8 cellular contexts compared by ENCODE assay signal in the genomic region with DNA sequence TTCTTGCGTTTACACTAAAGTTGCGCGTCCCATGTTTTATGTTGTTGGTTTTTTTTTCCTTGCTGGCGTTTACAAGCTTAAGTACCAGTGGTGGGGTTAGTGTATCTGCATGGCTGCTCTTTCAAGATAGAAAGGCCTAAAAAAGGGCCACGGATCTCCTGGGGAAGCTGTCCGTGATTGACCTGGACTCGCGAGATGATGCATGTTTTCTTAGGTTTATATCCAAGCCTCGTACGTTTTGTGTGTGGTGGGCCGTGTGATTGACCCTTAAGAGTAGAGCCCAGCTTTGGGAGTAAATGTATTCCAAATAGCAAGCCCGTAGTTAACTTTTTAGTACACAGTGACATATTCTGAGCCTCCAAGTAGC. TPM values are rescaled to one million over a fixed set of nuclear protein-coding genes. Genes with fewer than 3 reads are reported as not detected.
A peak's percentile ranks its signal among the peaks of the same experiment; 100 is the strongest.
DNase-seq lines count a peak whose midpoint lies in the region; ATAC-seq and TF ChIP-seq lines count a peak whose summit lies in the region.
"Not testable (repeated sequence)": the region's sequence is repeated elsewhere in the genome, so short reads cannot be mapped to it uniquely, and the experiment has no call there.

No MANE protein-coding gene starts in this region.

- peaks cover 67% of the 10 kb centered on the region for H3K79me2 ChIP-seq in HCT116 (ENCODE audit: insufficient read depth, low read length)
- peaks cover 76% of the 10 kb centered on the region for H3K79me2 ChIP-seq in neural progenitor cell (ENCODE audit: low read depth)

- H3K27me3 Mint-ChIP-seq in neural progenitor cell (ENCODE audit: insufficient read depth, low read depth), result not testable (repeated sequence)

- not testable (repeated sequence) for H3K9me2 ChIP-seq in HCT116 (ENCODE audit: insufficient read depth)

- not testable (repeated sequence) for TF ChIP-seq POLR2A in HCT116 (IDR thresholded peaks at IDR 0.05; ENCODE audit: borderline replicate concordance, extremely low read depth, insufficient read depth, insufficient read length); transverse colon (IDR thresholded peaks at IDR 0.05)

- peaks cover 14% of the 10 kb centered on the region for H3K4me1 Mint-ChIP-seq in neural progenitor cell

- POLR2A ChIA-PET in HCT116 (lab: Charles Lee), result not testable (repeated sequence)

- TF ChIP-seq RAD21 in HCT116 (IDR thresholded peaks at IDR 0.05; ENCODE audit: low read depth), result not testable (repeated sequence)

- H3K4me1 ChIP-seq in HCT116 (ENCODE audit: control insufficient read depth in 1 of 2, insufficient read depth in 2 of 2, low read length in 2 of 2); iPS-15b (ENCODE audit: control insufficient read depth, insufficient read depth, low read length); neural progenitor cell: not testable (repeated sequence)
- H3K4me1 ChIP-seq in transverse colon, result peaks cover 10 to 20% (median 12%) of the 10 kb centered on the region in 4 donors

- not testable (repeated sequence) for H3F3A ChIP-seq in neural progenitor cell (ENCODE audit: low read depth)

- H2AFZ ChIP-seq in HCT116 (ENCODE audit: low read depth, low read length, poor library complexity, severe bottlenecking), result not testable (repeated sequence)
- peak overlapping the region; percentile 52 for H2AFZ ChIP-seq in neural progenitor cell (replicated peaks)

- H3K27ac ChIP-seq in HCT116 (ENCODE audit: low read depth, low read length), result peak overlapping the region; percentile 66
- peak overlapping the region; percentile 63 for H3K27ac ChIP-seq in neural progenitor cell
- H3K27ac ChIP-seq in transverse colon, result peak overlapping the region; percentile 81 to 84 (median 82)

- intact Hi-C loops in HCT116 (cut with micrococcal nuclease); transverse colon (cut with DNase I; ENCODE audit: low total_unique reads): not testable (repeated sequence)

- CTCF ChIA-PET in HCT116 (lab: Charles Lee), result not testable (repeated sequence)

- TF ChIP-seq CTCF in GM12864 (IDR thresholded peaks at IDR 0.05; ENCODE audit: low read depth, low read length, missing control alignments); HCT116 (IDR thresholded peaks at IDR 0.05 in 2 of 3, conservative IDR thresholded peaks at IDR 0.05 in 1 of 3; ENCODE audit: borderline replicate concordance in 1 of 3, insufficient read depth in 1 of 3, low read depth in 2 of 3, low read length in 2 of 3); WI38 (IDR thresholded peaks at IDR 0.05; ENCODE audit: low read depth, low read length); choroid plexus epithelial cell (conservative IDR thresholded peaks at IDR 0.05; ENCODE audit: low read depth, low read length); neural progenitor cell (IDR thresholded peaks at IDR 0.05); transverse colon (IDR thresholded peaks at IDR 0.05): not testable (repeated sequence)

- TSS peak; percentile 71 for BruUV-seq in HCT116 (replicated peaks; lab: Mats Ljungman, UMichigan)

- H3K9me3 ChIP-seq in HCT116 (ENCODE audit: control insufficient read depth in 1 of 2, insufficient read depth in 1 of 2, low read depth in 1 of 2, low read length in 2 of 2); iPS-15b (ENCODE audit: control insufficient read depth, insufficient read depth, low read length); neural progenitor cell (ENCODE audit: low read depth); transverse colon: not testable (repeated sequence)

- H3K9ac ChIP-seq in HCT116 (ENCODE audit: low read length) (peak overlapping the region; percentile 88), iPS-15b (ENCODE audit: low read depth, low read length) (peak overlapping the region; percentile 88), neural progenitor cell (peak overlapping the region; percentile 95)

- not testable (repeated sequence) for H3K27me3 ChIP-seq in HCT116 (ENCODE audit: insufficient read depth, low read length); iPS-15b (ENCODE audit: control insufficient read depth, insufficient read depth, low read length); neural progenitor cell; transverse colon

- in situ Hi-C loops in transverse colon (cut with MboI; ENCODE audit: low pct_ligation_motif_present in 1 of 4, low pct_unique_long_range_greater_than_20kb in 1 of 4, low sequenced_read_pairs in 3 of 4), result not testable (repeated sequence)

- 1 to 7% methylated on average over 6 to 12 of the region's 12 CpGs for WGBS in transverse colon (ENCODE audit: low coverage in 1 of 2), 2 donors

- not testable (repeated sequence) for H3K36me3 ChIP-seq in HCT116 (ENCODE audit: control insufficient read depth in 1 of 2, insufficient read depth in 2 of 2, low read length in 2 of 2); iPS-15b (ENCODE audit: control insufficient read depth, insufficient read depth, low read length); neural progenitor cell; transverse colon

- not testable (repeated sequence) for H3K9me3 Mint-ChIP-seq in neural progenitor cell

- not testable (repeated sequence) for H4K20me1 ChIP-seq in HCT116 (ENCODE audit: insufficient read depth); neural progenitor cell (ENCODE audit: low read depth)

- H3K4me3 Mint-ChIP-seq in neural progenitor cell, result peak overlapping the region; percentile 98

- H3K27ac Mint-ChIP-seq in neural progenitor cell, result peak overlapping the region; percentile 97

- ATAC-seq in HCT116, result peak; percentile 38

- RAD21 ChIA-PET in HCT116 (lab: Charles Lee; ENCODE audit: low non-redundant PET in 1 of 2, low total read pairs in 2 of 2, uncharacterized antibody in 2 of 2, unreplicated experiment in 2 of 2), result not testable (repeated sequence)

- H3K4me2 ChIP-seq in HCT116 (ENCODE audit: low read length) (peak overlapping the region; percentile 87), neural progenitor cell (peak overlapping the region; percentile 97)

- H3K4me3 ChIP-seq in GM12864 (ENCODE audit: low read depth, low read length) (peak overlapping the region; percentile 68), HCT116 (replicated peaks in 1 of 2; ENCODE audit: low read depth in 1 of 2, low read length in 2 of 2) (peak overlapping the region; percentile 83 to 92), WI38 (ENCODE audit: low read depth, low read length) (peak overlapping the region; percentile 67), choroid plexus epithelial cell (ENCODE audit: low read depth, low read length) (peak overlapping the region; percentile 73), iPS-15b (ENCODE audit: low read depth, low read length) (peak overlapping the region; percentile 84), neural progenitor cell (peak overlapping the region; percentile 99), transverse colon (peak overlapping the region; percentile 42 to 91 (median 72))
- peak overlapping the region; percentile 59 for H3K4me3 ChIP-seq in Jurkat, Clone E6-1 (ENCODE audit: low read length)

- not testable (repeated sequence) for TF ChIP-seq EP300 in transverse colon (IDR thresholded peaks at IDR 0.05; ENCODE audit: low read depth)

- H3K36me3 Mint-ChIP-seq in neural progenitor cell, result not testable (repeated sequence)

- not testable (repeated sequence) for DNase-seq in GM12864 (ENCODE audit: low read depth); HCT116 (ENCODE audit: low read depth, low spot score); Jurkat, Clone E6-1 (ENCODE audit: low read depth, low spot score); neural progenitor cell (ENCODE audit: low spot score); transverse colon
- peak; percentile 40 for DNase-seq in choroid plexus epithelial cell (ENCODE audit: low read depth)

RNA-seq across cellular contexts. Expression of a gene that starts 0.5 kb away (rescaled TPM):
- total RNA-seq in HCT116 (2021; ENCODE audit: unreplicated experiment), result 18.9 TPM
- polyA plus RNA-seq in HCT116 (2012), result 8.6 and 8.8 TPM in 2 replicates
- 24.4 TPM for polyA plus RNA-seq in Jurkat, Clone E6-1 (2012; ENCODE audit: insufficient read depth, insufficient read length)
- total RNA-seq in neural progenitor cell (ENCODE audit: low replicate concordance), result 17.3 and 19.5 TPM in 2 replicates
- 10 to 100 TPM; 11.9 to 41.4 (median 24.0) TPM for total RNA-seq in transverse colon

RNA-seq across cellular contexts. Expression of a gene that starts 0.5 kb away (rescaled TPM):
- total RNA-seq in HCT116 (2021; ENCODE audit: unreplicated experiment), result 30.4 TPM
- polyA plus RNA-seq in HCT116 (2012), result 12.5 and 13.8 TPM in 2 replicates
- 30.9 TPM for polyA plus RNA-seq in Jurkat, Clone E6-1 (2012; ENCODE audit: insufficient read depth, insufficient read length)
- 57.5 and 67.2 TPM in 2 replicates for total RNA-seq in neural progenitor cell (ENCODE audit: low replicate concordance)
- total RNA-seq in transverse colon, result 10 to 100 TPM in 3 of 4 donors, 1 to 10 TPM in 1; 9.7 to 30.8 (median 24.7) TPM

RNA-seq across cellular contexts. Expression of a gene that starts 45.9 kb away (rescaled TPM):
- total RNA-seq in HCT116 (2021; ENCODE audit: unreplicated experiment) (13.1 TPM), neural progenitor cell (ENCODE audit: low replicate concordance) (12.3 TPM in 2 replicates), transverse colon (10 to 100 TPM; 15.0 to 40.0 (median 23.2) TPM)
- polyA plus RNA-seq in HCT116 (2012), result 10.0 and 10.3 TPM in 2 replicates
- polyA plus RNA-seq in Jurkat, Clone E6-1 (2012; ENCODE audit: insufficient read depth, insufficient read length), result 15.3 TPM
